ENCODE assay signal across 10 cellular contexts in genomic region chr5:170431571-170431970, GRCh38. TPM values are rescaled to one million over a fixed set of nuclear protein-coding genes. Genes with fewer than 3 reads are reported as not detected.
"Had no signal": no experiment of that assay in that cellular context is flagged by ENCODE, and none has a peak within 500 bp of the region (broad histone marks: within the 10 kb centered on the region; RNA-seq: fewer than 3 reads in every experiment).

No MANE protein-coding gene starts in this region.

- H3K27ac Mint-ChIP-seq: GM23338, HFFc6 had no signal

- DNase-seq: H7, HFFc6, IMR-90 had no signal

- H3K4me1 ChIP-seq: HAP-1 had no signal

- H3K4me3 ChIP-seq: GM23338, HAP-1, K562 had no signal

- FAIRE-seq: HTR-8/SVneo, K562 had no signal

- H2AFZ ChIP-seq: GM23338 had no signal

- H3K4me3 Mint-ChIP-seq: GM23338, HFFc6 had no signal

- ATAC-seq: GM23338, HCT116, K562 had no signal

- H3K9me3 ChIP-seq: HAP-1 had no signal

- H3K4me2 ChIP-seq: GM23338 had no signal

- H3K36me3 ChIP-seq: HAP-1 had no signal

RNA-seq across cellular contexts. Expression of gene KCNMB1, which starts 42.4 kb away (rescaled TPM):
- total RNA-seq: H4, HFFc6, HT-29, IMR-90, K562 had no signal
- polyA plus RNA-seq: IMR-90, K562 had no signal
